10 cellular contexts compared by ENCODE assay signal in genomic region chr15:31264534-31265089, GRCh38.
DNase-seq lines count a peak whose midpoint lies in the region; ATAC-seq and TF ChIP-seq lines count a peak whose summit lies in the region.
"Had no signal": no experiment of that assay in that cellular context is flagged by ENCODE, and none has a peak within 500 bp of the region (broad histone marks: within the 10 kb centered on the region; RNA-seq: fewer than 3 reads in every experiment).

No MANE protein-coding gene starts in this region.

- peak overlapping the region; percentile 92 for H3K27ac ChIP-seq in SJCRH30
- H3K27ac ChIP-seq in endodermal cell (ENCODE audit: low read depth, low read length) = no peak overlapping the region
- peak overlapping the region; percentile 21 to 71 (median 60) for H3K27ac ChIP-seq in gastrocnemius medialis

- H3K27ac Mint-ChIP-seq in endodermal cell = no peak overlapping the region
- H3K27ac Mint-ChIP-seq: GM23338, mesothelial cell of epicardium had no signal

- H3K4me1 ChIP-seq in SJCRH30 = peaks cover 56% of the 10 kb centered on the region
- peaks cover 3% of the 10 kb centered on the region for H3K4me1 ChIP-seq in endodermal cell (ENCODE audit: control insufficient read depth, insufficient read depth, low read length)
- peaks cover 15 to 26% of the 10 kb centered on the region in 2 donors for H3K4me1 ChIP-seq in gastrocnemius medialis

- peak; percentile 42 for DNase-seq in H7
- DNase-seq in SJCRH30 = no peak
- peak; percentile 36 for DNase-seq in endodermal cell
- no peak for DNase-seq in gastrocnemius medialis
- DNase-seq in HuH-7.5 (ENCODE audit: low spot score) = no peak
- no peak for DNase-seq in SKM-1 (lab: John Stamatoyannopoulos, UW; ENCODE audit: unreplicated experiment)
- DNase-seq in CD1c-positive myeloid dendritic cell (ENCODE audit: extremely low spot score) = no peak

- peaks cover 3% of the 10 kb centered on the region for H3K27me3 Mint-ChIP-seq in endodermal cell (ENCODE audit: insufficient read depth)

- whole genome bisulfite sequencing in endodermal cell (ENCODE audit: insufficient coverage in 1 of 2, insufficient read length in 1 of 2), 2 experiments = 86 to 95% methylated on average over 3 to 5 of the region's 6 CpGs

- H3K36me3 ChIP-seq in H7 (replicated peaks; ENCODE audit: control insufficient read depth, insufficient read depth, low read length) = no peaks in the 10 kb centered on the region
- no peaks in the 10 kb centered on the region for H3K36me3 ChIP-seq in SJCRH30
- H3K36me3 ChIP-seq in endodermal cell (ENCODE audit: control insufficient read depth, insufficient read depth, low read length) = no peaks in the 10 kb centered on the region
- no peaks in the 10 kb centered on the region for H3K36me3 ChIP-seq in gastrocnemius medialis

- no peak overlapping the region for H3K9ac ChIP-seq in endodermal cell (ENCODE audit: extremely low read depth, low read length, poor library complexity, severe bottlenecking)

- H3K9me3 Mint-ChIP-seq in endodermal cell = no peaks in the 10 kb centered on the region
- H3K9me3 Mint-ChIP-seq: GM23338, mesothelial cell of epicardium had no signal

- H3K4me3 Mint-ChIP-seq in endodermal cell = no peak overlapping the region
- H3K4me3 Mint-ChIP-seq: GM23338, mesothelial cell of epicardium had no signal

- in situ Hi-C loops in gastrocnemius medialis (cut with MboI; ENCODE audit: low sequenced_read_pairs in 4 of 4) = no loop called here

- TF ChIP-seq POLR2A in gastrocnemius medialis (IDR thresholded peaks at IDR 0.05) = no peak

- no peak overlapping the region for H3K4me3 ChIP-seq in H7 (ENCODE audit: insufficient read depth, low read depth, low read length)
- H3K4me3 ChIP-seq in SJCRH30 = no peak overlapping the region
- no peak overlapping the region for H3K4me3 ChIP-seq in endodermal cell (ENCODE audit: low read length)
- no peak overlapping the region for H3K4me3 ChIP-seq in gastrocnemius medialis
- H3K4me3 ChIP-seq: GM23338 had no signal

- intact Hi-C loops in gastrocnemius medialis (cut with DNase I; ENCODE audit: low total_unique reads) = no loop called here

- H3K4me1 Mint-ChIP-seq in endodermal cell = peaks cover 4% of the 10 kb centered on the region

- ATAC-seq in gastrocnemius medialis (no peak), HG03108 (IDR thresholded peaks at IDR 0.05; ENCODE audit: unreplicated experiment) (no peak)

- H3K27me3 ChIP-seq in H7 (ENCODE audit: control insufficient read depth, insufficient read depth, low read length) (no peaks in the 10 kb centered on the region), SJCRH30 (no peaks in the 10 kb centered on the region), endodermal cell (ENCODE audit: control insufficient read depth, insufficient read depth, low read length, poor library complexity, severe bottlenecking) (no peaks in the 10 kb centered on the region), gastrocnemius medialis (no peaks in the 10 kb centered on the region)

- no peak for TF ChIP-seq CTCF in endodermal cell (conservative IDR thresholded peaks at IDR 0.05)
- TF ChIP-seq CTCF in gastrocnemius medialis (IDR thresholded peaks at IDR 0.05 in 4 of 5, conservative IDR thresholded peaks at IDR 0.05 in 1 of 5) = no peak

- no peaks in the 10 kb centered on the region for H3K36me3 Mint-ChIP-seq in endodermal cell (ENCODE audit: low read depth)
- H3K36me3 Mint-ChIP-seq: mesothelial cell of epicardium had no signal

- H3K9me3 ChIP-seq in SJCRH30 (replicated peaks) (no peaks in the 10 kb centered on the region), endodermal cell (ENCODE audit: control insufficient read depth, low read length) (no peaks in the 10 kb centered on the region), gastrocnemius medialis (no peaks in the 10 kb centered on the region)

Comparison
In these comparisons a context has a peak if more than half of its experiments do, and no peak if none do; other contexts are left out.
1. DNase-seq: peak in H7 (single experiment) and endodermal cell (single experiment); none in SJCRH30 (0 of 2), gastrocnemius medialis (0 of 2), HuH-7.5 (single experiment), SKM-1 (single experiment) and CD1c-positive myeloid dendritic cell (single experiment).